ENCODE assay signal across 19 cellular contexts in genomic region chr6:52579006-52579660, GRCh38. TPM values are rescaled to one million over a fixed set of nuclear protein-coding genes. Genes with fewer than 3 reads are reported as not detected.
DNase-seq lines count a peak whose midpoint lies in the region; ATAC-seq and TF ChIP-seq lines count a peak whose summit lies in the region.
"Had no signal": no experiment of that assay in that cellular context is flagged by ENCODE, and none has a peak within 500 bp of the region (broad histone marks: within the 10 kb centered on the region; RNA-seq: fewer than 3 reads in every experiment).

No MANE protein-coding gene starts in this region.

- intact Hi-C loops in CD4-positive, alpha-beta memory T cell (cut with micrococcal nuclease) = loop anchor here (10.0 kb wide), 1 partner anchor 416 kb away; the partner anchor contains the start of gene GSTA4

- H3K9me3 Mint-ChIP-seq in CD4-positive, alpha-beta memory T cell = peaks cover 0 to 2% (median 0%) of the 10 kb centered on the region in 8 donors

- H3K9me3 ChIP-seq in CD4-positive, alpha-beta memory T cell (ENCODE audit: control insufficient read depth in 1 of 2, low read length in 2 of 2) = no peaks in the 10 kb centered on the region
- H3K9me3 ChIP-seq in HEK293 (ENCODE audit: control insufficient read depth, insufficient read depth, low read depth, low read length) (no peaks in the 10 kb centered on the region), neuronal stem cell (replicated peaks in 1 of 2; ENCODE audit: control insufficient read depth in 2 of 2, insufficient read depth in 1 of 2, low read depth in 1 of 2, low read length in 2 of 2) (peaks cover 1 to 2% of the 10 kb centered on the region in 2 donors)
- H3K9me3 ChIP-seq: Peyer's patch had no signal

- no peak overlapping the region for H3K4ac ChIP-seq in neuronal stem cell (ENCODE audit: low read length)

- CTCF ChIA-PET in CD4-positive, alpha-beta memory T cell (lab: Charles Lee; ENCODE audit: partially characterized antibody) = no interaction called here
- CTCF ChIA-PET in HEK293 (lab: Yijun Ruan, JAX) = interaction anchor here (1.0 to 10.2 kb wide), 3 partner anchors 18 to 170 kb away, joined by 3 to 95 read pairs (median 4); no protein-coding TSS in a partner anchor

- H3K27me3 Mint-ChIP-seq in CD4-positive, alpha-beta memory T cell = no peaks in the 10 kb centered on the region

- H3K27ac ChIP-seq in CD4-positive, alpha-beta memory T cell (ENCODE audit: low read depth, low read length) = no peak overlapping the region
- H3K27ac ChIP-seq in HEK293 (ENCODE audit: extremely low read depth, low read depth, low read length) (no peak overlapping the region), coronary artery (no peak overlapping the region), neuronal stem cell (replicated peaks; ENCODE audit: low read length) (no peak overlapping the region)
- H3K27ac ChIP-seq: BLaER1, Peyer's patch had no signal

- no peak overlapping the region for H3K23ac ChIP-seq in neuronal stem cell (ENCODE audit: low read depth, low read length, poor library complexity)

- H2BK120ac ChIP-seq in neuronal stem cell (ENCODE audit: low read depth, low read length) = no peak overlapping the region

- H3K4me3 Mint-ChIP-seq in CD4-positive, alpha-beta memory T cell = peak overlapping the region in 5 of 8 donors; percentile 22 to 57 (median 47)

- WGBS in neuronal stem cell (ENCODE audit: extremely low coverage in 2 of 2, insufficient read length in 2 of 2, insufficient replicate concordance in 1 of 2), 2 donors = no CpG with 5 or more reads among the region's 6 CpGs

- H3K18ac ChIP-seq in neuronal stem cell (ENCODE audit: low read length) = no peak overlapping the region

- POLR2A ChIA-PET in CD4-positive, alpha-beta memory T cell (lab: Charles Lee; ENCODE audit: partially characterized antibody) = interaction anchor here (0.6 kb wide), 1 partner anchor 1066 kb away, joined by 3 read pairs; no protein-coding TSS in a partner anchor
- POLR2A ChIA-PET in HEK293 (lab: Yijun Ruan, JAX) = no interaction called here

- H4K8ac ChIP-seq in neuronal stem cell (ENCODE audit: low read depth, low read length) = peak overlapping the region; percentile 23

- no peak overlapping the region for H3K4me3 ChIP-seq in CD4-positive, alpha-beta memory T cell (ENCODE audit: low read length in 2 of 2)
- H3K4me3 ChIP-seq in HEK293 (ENCODE audit: low read depth, low read length) = no peak overlapping the region
- H3K4me3 ChIP-seq in coronary artery = no peak overlapping the region
- no peak overlapping the region for H3K4me3 ChIP-seq in neuronal stem cell (ENCODE audit: low read length in 2 of 2)
- H3K4me3 ChIP-seq: BLaER1, Peyer's patch had no signal

- no peaks in the 10 kb centered on the region for H3K36me3 ChIP-seq in CD4-positive, alpha-beta memory T cell (ENCODE audit: insufficient read depth, low read length)
- peaks cover 0 to 10% of the 10 kb centered on the region in 2 experiments; a peak in 2 of 3 replicates for H3K36me3 ChIP-seq in HEK293 (ENCODE audit: control insufficient read depth in 2 of 2, insufficient read depth in 1 of 2, low read length in 2 of 2)
- H3K36me3 ChIP-seq in neuronal stem cell (replicated peaks in 1 of 2; ENCODE audit: control insufficient read depth in 2 of 2, insufficient read depth in 2 of 2, low read length in 2 of 2) = peaks cover 0 to 10% of the 10 kb centered on the region in 2 donors
- H3K36me3 ChIP-seq: Peyer's patch had no signal

- H3K9ac ChIP-seq in neuronal stem cell (ENCODE audit: low read depth, low read length, poor library complexity) = no peak overlapping the region
- H3K9ac ChIP-seq: BLaER1 had no signal

- TF ChIP-seq CTCF in HEK293 (tag by site-specific recombination; IDR thresholded peaks at IDR 0.05) (no peak), coronary artery (IDR thresholded peaks at IDR 0.05) (no peak)

- H2AFZ ChIP-seq in neuronal stem cell (ENCODE audit: low read length) = no peak overlapping the region

- H2BK15ac ChIP-seq in neuronal stem cell (ENCODE audit: low read length) = no peak overlapping the region

- no peaks in the 10 kb centered on the region for H3K27me3 ChIP-seq in CD4-positive, alpha-beta memory T cell (ENCODE audit: insufficient read depth, low read length)
- no peaks in the 10 kb centered on the region for H3K27me3 ChIP-seq in neuronal stem cell (ENCODE audit: control insufficient read depth in 3 of 3, insufficient read depth in 3 of 3, low read depth in 1 of 3, low read length in 3 of 3)
- H3K27me3 ChIP-seq: BLaER1, Peyer's patch had no signal

- no peak overlapping the region for H2BK5ac ChIP-seq in neuronal stem cell (ENCODE audit: low read length)

- H4K91ac ChIP-seq in neuronal stem cell (ENCODE audit: low read depth, low read length, poor library complexity) = no peak overlapping the region

- H3K4me1 Mint-ChIP-seq in CD4-positive, alpha-beta memory T cell = peaks cover 24 to 45% (median 26%) of the 10 kb centered on the region in 4 donors

- peaks cover 31% of the 10 kb centered on the region for H3K4me1 ChIP-seq in CD4-positive, alpha-beta memory T cell (ENCODE audit: insufficient read depth, low read length)
- peaks cover 9% of the 10 kb centered on the region for H3K4me1 ChIP-seq in HEK293 (ENCODE audit: control insufficient read depth, insufficient read depth, low read length)
- H3K4me1 ChIP-seq in neuronal stem cell (ENCODE audit: control insufficient read depth in 2 of 2, insufficient read depth in 1 of 2, low read depth in 1 of 2, low read length in 2 of 2) = peaks cover 6 to 15% of the 10 kb centered on the region in 2 donors

- H3K36me3 Mint-ChIP-seq in CD4-positive, alpha-beta memory T cell = peaks cover 3 to 9% of the 10 kb centered on the region in 2 donors

- H2AK5ac ChIP-seq in neuronal stem cell (ENCODE audit: low read depth, low read length) = no peak overlapping the region

- no peak for ATAC-seq in GM18858 (IDR thresholded peaks at IDR 0.05; ENCODE audit: unreplicated experiment)
- no peak for ATAC-seq in GM21515 (IDR thresholded peaks at IDR 0.05; ENCODE audit: unreplicated experiment)
- ATAC-seq: SK-N-SH treated with all-trans-retinoic acid at 6 μM for 48 hours had no signal

- H3K27ac Mint-ChIP-seq in CD4-positive, alpha-beta memory T cell = peak overlapping the region in 3 of 7 donors; percentile 29 to 53 (median 39)

- no peak overlapping the region for H2BK12ac ChIP-seq in neuronal stem cell (ENCODE audit: low read length)

- H3K79me1 ChIP-seq in neuronal stem cell (ENCODE audit: low read depth, low read length) = no peaks in the 10 kb centered on the region

- H3K14ac ChIP-seq in neuronal stem cell (ENCODE audit: low read length) = no peak overlapping the region

- no peak overlapping the region for H3K4me2 ChIP-seq in neuronal stem cell (ENCODE audit: insufficient read depth, low read length, poor library complexity, severe bottlenecking)

- no peak for DNase-seq in CD4-positive, alpha-beta memory T cell
- DNase-seq in coronary artery (ENCODE audit: low spot score) (peak; percentile 5), neuronal stem cell (ENCODE audit: low spot score) (no peak), UCSD-AML1 (lab: John Stamatoyannopoulos, UW; ENCODE audit: unreplicated experiment) (no peak)
- DNase-seq: Calu3, DMS79 treated with DMSO at 0.1 percent for 48 hours, GDM1, KG1, NCI-H1105 treated with DMSO at 0.1 percent for 48 hours, NCI-H187, NCI-H446, NCI-H774, Peyer's patch, Right ventricle myocardium superior had no signal

TF ChIP-seq in HEK293, 187 proteins besides CTCF, POLR2A, EP300 and RAD21:
- no peak for TF ChIP-seq ZNF341 (tag by site-specific recombination; IDR thresholded peaks at IDR 0.05; ENCODE audit: low read depth)
- peak; percentile 13 for TF ChIP-seq SETDB1 (IDR thresholded peaks at IDR 0.05; ENCODE audit: insufficient read length, low read length)

RNA-seq across cellular contexts. Expression of gene TRAM2, which starts 2.3 kb away (rescaled TPM):
- total RNA-seq in CD4-positive, alpha-beta memory T cell = 10 to 100 TPM; 10.7 to 11.3 TPM
- polyA plus RNA-seq in CD4-positive, alpha-beta memory T cell = 1 to 10 TPM; 2.7 to 4.3 TPM
- polyA plus RNA-seq in neuronal stem cell (2013, experiment 1 of 2) = 13.2 TPM
- 14.0 TPM for polyA plus RNA-seq in neuronal stem cell (2013, experiment 2 of 2)
